Comparison of ENCODE assay signal across 7 cellular contexts in genomic region chr17:32503251-32504165, GRCh38. TPM values are rescaled to one million over a fixed set of nuclear protein-coding genes. Genes with fewer than 3 reads are reported as not detected.
DNase-seq lines count a peak whose midpoint lies in the region; ATAC-seq, FAIRE-seq and TF ChIP-seq lines count a peak whose summit lies in the region.

No MANE protein-coding gene starts in this region.

- ATAC-seq in GM21526 (IDR thresholded peaks at IDR 0.05; ENCODE audit: low FRiP score, unreplicated experiment) (peak; percentile 87), HG03575 (IDR thresholded peaks at IDR 0.05; ENCODE audit: extremely low read depth, insufficient number of reproducible peaks, low FRiP score, unreplicated experiment) (peak; percentile 71)
- ATAC-seq in activated T-helper 17 cell treated with anti-CD3 and anti-CD28 coated beads, Interleukin-2, amount 50 U/mL, for 72 hours (replicated peaks), result peak; percentile 90

- H3K27me3 Mint-ChIP-seq in activated T-helper 17 cell treated with anti-CD3 and anti-CD28 coated beads, Interleukin-2, amount 50 U/mL, for 72 hours, result no peaks in the 10 kb centered on the region
- H3K27me3 Mint-ChIP-seq in nephron (ENCODE audit: low read depth), result no peaks in the 10 kb centered on the region

- TF ChIP-seq CTCF in nephron (IDR thresholded peaks at IDR 0.05; ENCODE audit: unreplicated experiment in 3 of 3), result no peak
- no peak for TF ChIP-seq CTCF in tibial artery (IDR thresholded peaks at IDR 0.05)

- no peaks in the 10 kb centered on the region for H3K27me3 ChIP-seq in tibial artery

- H3K27ac Mint-ChIP-seq in activated T-helper 17 cell treated with anti-CD3 and anti-CD28 coated beads, Interleukin-2, amount 50 U/mL, for 72 hours, result peak overlapping the region; percentile 28
- H3K27ac Mint-ChIP-seq in nephron, result peak overlapping the region; percentile 74 to 94 (median 83)

- H3K4me3 ChIP-seq in tibial artery, result no peak overlapping the region

- peak; percentile 99 for FAIRE-seq in GM18507 (lab: Jason Lieb, UNC)

- H3K4me1 ChIP-seq in tibial artery, result peaks cover 0 to 19% (median 6%) of the 10 kb centered on the region in 4 donors

- intact Hi-C loops in tibial artery (cut with DNase I; ENCODE audit: low total_unique reads), result no loop called here

- no peaks in the 10 kb centered on the region for H3K9me3 ChIP-seq in tibial artery

- H3K4me3 Mint-ChIP-seq in activated T-helper 17 cell treated with anti-CD3 and anti-CD28 coated beads, Interleukin-2, amount 50 U/mL, for 72 hours, result peak overlapping the region; percentile 75
- H3K4me3 Mint-ChIP-seq in nephron, result peak overlapping the region in 1 of 3 experiments; percentile 35

- DNase-seq in GM18507 (ENCODE audit: extremely low spot score, insufficient read length, low read depth) (peak; percentile 69), NCI-H446 (lab: John Stamatoyannopoulos, UW) (no peak), tibial artery (no peak)

- no peaks in the 10 kb centered on the region for H3K9me3 Mint-ChIP-seq in activated T-helper 17 cell treated with anti-CD3 and anti-CD28 coated beads, Interleukin-2, amount 50 U/mL, for 72 hours
- peaks cover 2% of the 10 kb centered on the region for H3K9me3 Mint-ChIP-seq in nephron

- no peaks in the 10 kb centered on the region for H3K36me3 Mint-ChIP-seq in activated T-helper 17 cell treated with anti-CD3 and anti-CD28 coated beads, Interleukin-2, amount 50 U/mL, for 72 hours (ENCODE audit: low read depth)
- no peaks in the 10 kb centered on the region for H3K36me3 Mint-ChIP-seq in nephron (ENCODE audit: low read depth)

- peaks cover 0 to 32% (median 20%) of the 10 kb centered on the region in 3 donors for H3K36me3 ChIP-seq in tibial artery

- peaks cover 39% of the 10 kb centered on the region for H3K4me1 Mint-ChIP-seq in activated T-helper 17 cell treated with anti-CD3 and anti-CD28 coated beads, Interleukin-2, amount 50 U/mL, for 72 hours
- peaks cover 49% of the 10 kb centered on the region for H3K4me1 Mint-ChIP-seq in nephron

- H3K27ac ChIP-seq in tibial artery, result no peak overlapping the region

RNA-seq across cellular contexts. Expression of gene CDK5R1, which starts 16.7 kb away (rescaled TPM):
- 10 to 100 TPM in 1 of 2 donors, 1 to 10 TPM in 1; 3.6 to 13.0 TPM for total RNA-seq in activated T-helper 17 cell treated with anti-CD3 and anti-CD28 coated beads, Interleukin-2, amount 50 U/mL, for 72 hours

RNA-seq across cellular contexts. Expression of gene PSMD11, which starts 59.2 kb away (rescaled TPM):
- total RNA-seq in activated T-helper 17 cell treated with anti-CD3 and anti-CD28 coated beads, Interleukin-2, amount 50 U/mL, for 72 hours, result 100 to 1,000 TPM; 108 to 161 TPM
